8 cellular contexts compared by ENCODE assay signal in genomic region chr7:99558306-99559275, GRCh38.
DNase-seq lines count a peak whose midpoint lies in the region; ATAC-seq and TF ChIP-seq lines count a peak whose summit lies in the region.

ZNF655 (plus strand) TSS chr7:99558642; CDS start chr7:99560560, 1,918 bp downstream.

- TF ChIP-seq POLR2A in GM19099 (IDR thresholded peaks at IDR 0.05; ENCODE audit: extremely low read depth, insufficient read length, low read depth): peak; percentile 94

- DNase-seq in AG20443 (ENCODE audit: low spot score): peak; percentile 89
- DNase-seq in NCI-H524 (lab: John Stamatoyannopoulos, UW): peak; percentile 86 to 90
- peak; percentile 86 for DNase-seq in activated CD4-positive, alpha-beta T cell treated with anti-CD3 and anti-CD28 coated beads, Interleukin-2, amount 50 U/mL, for 1 hour
- peak; percentile 43 for DNase-seq in cortex of kidney (lab: John Stamatoyannopoulos, UW)
- DNase-seq in left kidney (ENCODE audit: low read depth, low spot score): peak; percentile 98
- peak; percentile 83 to 89 for DNase-seq in stimulated activated CD4-positive, alpha-beta T cell treated with anti-CD3 and anti-CD28 coated beads, Interleukin-2, amount 100 ng/mL, for 24 hours

- peak; percentile 54 for ATAC-seq in HG03378 (IDR thresholded peaks at IDR 0.05; ENCODE audit: unreplicated experiment)

Comparison
In these comparisons a context has a peak if more than half of its experiments do, and no peak if none do; other contexts are left out.
1. Peak in every context shown above with its lines: DNase-seq and ATAC-seq.
2. DNase-seq: peak in every context shown above with its lines; median percentile 98 in left kidney; 89 in AG20443; 88 in NCI-H524; 86 in activated CD4-positive, alpha-beta T cell treated with anti-CD3 and anti-CD28 coated beads, Interleukin-2, amount 50 U/mL, for 1 hour; 86 in stimulated activated CD4-positive, alpha-beta T cell treated with anti-CD3 and anti-CD28 coated beads, Interleukin-2, amount 100 ng/mL, for 24 hours; 43 in cortex of kidney.